ENCODE assay signal across 24 cellular contexts in genomic region chr1:172411791-172412338, GRCh38. TPM values are rescaled to one million over a fixed set of nuclear protein-coding genes. Genes with fewer than 3 reads are reported as not detected.
"Had no signal": no experiment of that assay in that cellular context is flagged by ENCODE, and none has a peak within 500 bp of the region (broad histone marks: within the 10 kb centered on the region; RNA-seq: fewer than 3 reads in every experiment).

No MANE protein-coding gene starts in this region.

- H3K36me3 ChIP-seq: adrenal gland, tibial artery had no signal

- H3K4me3 Mint-ChIP-seq: activated CD4-positive, alpha-beta T cell treated with anti-CD3 and anti-CD28 coated beads, Interleukin-2, amount 10 ng/mL, durations not matched to agents 7 days and 5 days; activated naive CD4-positive, alpha-beta T cell treated with anti-CD3 and anti-CD28 coated beads, Interleukin-2, amount 10 ng/mL, durations not matched to agents 7 days and 5 days; dendritic cell treated with granulocyte-macrophage colony-stimulating factor and Interleukin-4, amounts not matched to agents 40 ng/mL and 50 ng/mL, for 4 days; T-cell; WTC11 had no signal

- H3K9me3 ChIP-seq: adrenal gland, tibial artery had no signal

- H3K4me3 ChIP-seq: adrenal gland, tibial artery had no signal

- ATAC-seq: left lobe of liver, SK-N-SH treated with all-trans-retinoic acid at 6 μM for 48 hours, T-cell, WTC11 had no signal

- H3K4me1 Mint-ChIP-seq: activated CD4-positive, alpha-beta T cell treated with anti-CD3 and anti-CD28 coated beads, Interleukin-2, amount 10 ng/mL, durations not matched to agents 7 days and 5 days; activated naive CD4-positive, alpha-beta T cell treated with anti-CD3 and anti-CD28 coated beads, Interleukin-2, amount 10 ng/mL, durations not matched to agents 7 days and 5 days had no signal

- H3K4me1 ChIP-seq: adrenal gland had no signal

- FAIRE-seq: keratinocyte had no signal

- DNase-seq: activated CD4-positive, alpha-beta T cell treated with anti-CD3 and anti-CD28 coated beads, Interleukin-2, amount 10 ng/mL, durations not matched to agents 7 days and 5 days; activated CD8-positive, alpha-beta memory T cell treated with anti-CD3 and anti-CD28 coated beads for 24 hours; activated CD8-positive, alpha-beta memory T cell treated with anti-CD3 and anti-CD28 coated beads, Interleukin-2, amount 50 U/mL, for 48 hours; activated naive CD4-positive, alpha-beta T cell treated with anti-CD3 and anti-CD28 coated beads, Interleukin-2, amount 10 ng/mL, durations not matched to agents 7 days and 5 days; adrenal gland; effector memory CD4-positive, alpha-beta T cell; foreskin melanocyte; hypothalamus; midbrain; occipital lobe; retina; stimulated activated naive CD4-positive, alpha-beta T cell; substantia nigra; T-cell; tibial artery had no signal

- H3K27me3 Mint-ChIP-seq: activated CD4-positive, alpha-beta T cell treated with anti-CD3 and anti-CD28 coated beads, Interleukin-2, amount 10 ng/mL, durations not matched to agents 7 days and 5 days; activated naive CD4-positive, alpha-beta T cell treated with anti-CD3 and anti-CD28 coated beads, Interleukin-2, amount 10 ng/mL, durations not matched to agents 7 days and 5 days; dendritic cell treated with granulocyte-macrophage colony-stimulating factor and Interleukin-4, amounts not matched to agents 40 ng/mL and 50 ng/mL, for 4 days; T-cell had no signal

- H3K27ac Mint-ChIP-seq: activated CD4-positive, alpha-beta T cell treated with anti-CD3 and anti-CD28 coated beads, Interleukin-2, amount 10 ng/mL, durations not matched to agents 7 days and 5 days; activated naive CD4-positive, alpha-beta T cell treated with anti-CD3 and anti-CD28 coated beads, Interleukin-2, amount 10 ng/mL, durations not matched to agents 7 days and 5 days; dendritic cell treated with granulocyte-macrophage colony-stimulating factor and Interleukin-4, amounts not matched to agents 40 ng/mL and 50 ng/mL, for 4 days; T-cell; WTC11 had no signal

- H3K27me3 ChIP-seq: adrenal gland, tibial artery had no signal

- H3K27ac ChIP-seq: adrenal gland, tibial artery had no signal

- H3K36me3 Mint-ChIP-seq: activated naive CD4-positive, alpha-beta T cell treated with anti-CD3 and anti-CD28 coated beads, Interleukin-2, amount 10 ng/mL, durations not matched to agents 7 days and 5 days; WTC11 had no signal

- H3K9me3 Mint-ChIP-seq: activated CD4-positive, alpha-beta T cell treated with anti-CD3 and anti-CD28 coated beads, Interleukin-2, amount 10 ng/mL, durations not matched to agents 7 days and 5 days; activated naive CD4-positive, alpha-beta T cell treated with anti-CD3 and anti-CD28 coated beads, Interleukin-2, amount 10 ng/mL, durations not matched to agents 7 days and 5 days; dendritic cell treated with granulocyte-macrophage colony-stimulating factor and Interleukin-4, amounts not matched to agents 40 ng/mL and 50 ng/mL, for 4 days; T-cell; WTC11 had no signal

RNA-seq across cellular contexts. Expression of gene C1orf105, which starts 8.6 kb away (rescaled TPM):
- total RNA-seq: activated CD4-positive, alpha-beta T cell treated with anti-CD3 and anti-CD28 coated beads, Interleukin-2, amount 10 ng/mL, durations not matched to agents 7 days and 5 days; cerebellum; fibroblast of lung; left lobe of liver; lung microvascular endothelial cell; occipital lobe; posterior vena cava; T-cell; WTC11 had no signal
